ENCODE assay signal across 8 cellular contexts in the genomic region with DNA sequence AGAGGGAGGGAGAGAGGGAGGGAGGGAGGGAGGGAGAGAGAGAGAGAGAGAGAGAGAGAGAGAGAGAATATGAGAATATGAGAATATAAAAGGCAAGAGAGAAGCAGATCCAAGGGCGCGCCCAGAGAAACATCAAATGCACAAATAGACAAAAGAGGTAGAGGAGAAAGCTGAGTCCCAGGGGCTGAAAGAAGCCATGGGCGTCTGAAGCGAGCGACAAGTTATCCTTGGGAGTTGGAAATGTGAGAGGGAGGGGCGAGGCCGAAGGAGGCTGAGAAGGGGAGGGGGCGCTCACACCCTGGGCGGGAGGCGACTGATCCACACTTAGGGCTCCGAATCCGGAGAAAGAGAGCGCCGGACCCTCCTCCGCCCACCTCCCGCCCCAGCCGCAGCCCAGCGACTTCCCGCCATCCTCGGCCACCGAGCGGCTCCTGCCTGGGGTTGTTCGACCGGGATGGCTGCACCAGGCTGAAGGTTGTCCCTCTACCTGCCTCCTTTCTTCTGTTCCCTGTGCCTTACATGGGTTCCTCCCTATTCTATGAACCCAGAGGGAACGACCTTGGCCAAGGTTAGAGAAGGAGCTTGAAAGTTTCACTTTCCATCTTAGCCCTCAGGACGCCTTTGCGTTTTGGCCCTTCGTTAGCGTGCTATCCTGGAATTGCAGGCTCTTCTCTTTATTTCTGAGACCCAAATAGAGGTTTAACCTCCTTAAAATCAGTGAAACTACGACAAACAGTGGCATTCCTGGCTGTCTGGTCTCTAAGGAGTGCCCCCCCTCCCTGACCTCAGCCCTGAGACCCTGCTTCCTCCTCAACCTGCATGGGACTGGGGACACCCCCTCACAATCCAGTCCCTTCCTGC. TPM values are rescaled to one million over a fixed set of nuclear protein-coding genes. Genes with fewer than 3 reads are reported as not detected.
DNase-seq lines count a peak whose midpoint lies in the region; ATAC-seq and TF ChIP-seq lines count a peak whose summit lies in the region.

No MANE protein-coding gene starts in this region.

- peak overlapping the region; percentile 99 for H3K27ac ChIP-seq in Panc1 (ENCODE audit: low read length)
- no peak overlapping the region for H3K27ac ChIP-seq in gastroesophageal sphincter
- peak overlapping the region; percentile 92 for H3K27ac ChIP-seq in smooth muscle cell (ENCODE audit: low read depth)

- CTCF ChIA-PET in Panc1 (lab: Charles Lee): no interaction called here

- peak; percentile 10 for DNase-seq in NCI-H82 (lab: John Stamatoyannopoulos, UW)
- DNase-seq in NCI-H82 treated with DMSO at 0.1 percent for 48 hours (lab: John Stamatoyannopoulos, UW; ENCODE audit: unreplicated experiment): no peak
- DNase-seq in Panc1 (ENCODE audit: low read depth, low spot score): no peak
- no peak for DNase-seq in smooth muscle cell (lab: John Stamatoyannopoulos, UW; ENCODE audit: unreplicated experiment)
- no peak for DNase-seq in NCI-H2107 treated with DMSO at 0.1 percent for 48 hours (lab: John Stamatoyannopoulos, UW; ENCODE audit: unreplicated experiment)
- no peak for DNase-seq in NCI-H446 treated with DMSO at 0.1 percent for 48 hours (lab: John Stamatoyannopoulos, UW)

- in situ Hi-C loops in Panc1 (cut with HindIII; ENCODE audit: low pct_unique_long_range_greater_than_20kb, low sequenced_read_pairs): no loop called here

- H3K9me3 ChIP-seq in Panc1 (ENCODE audit: control insufficient read depth, insufficient read depth, low read depth, low read length) (no peaks in the 10 kb centered on the region), gastroesophageal sphincter (no peaks in the 10 kb centered on the region), smooth muscle cell (replicated peaks; ENCODE audit: low read depth) (no peaks in the 10 kb centered on the region)

- H3K4me2 ChIP-seq in smooth muscle cell: peak overlapping the region; percentile 92

- H3K9ac ChIP-seq in smooth muscle cell (ENCODE audit: low read depth): peak overlapping the region; percentile 80

- no peak for TF ChIP-seq CTCF in Panc1 (IDR thresholded peaks at IDR 0.05)
- TF ChIP-seq CTCF in gastroesophageal sphincter (IDR thresholded peaks at IDR 0.05): no peak
- TF ChIP-seq CTCF in smooth muscle cell (IDR thresholded peaks at IDR 0.05; ENCODE audit: borderline replicate concordance, insufficient read depth, poor library complexity, severe bottlenecking): no peak

- H3F3A ChIP-seq in smooth muscle cell (ENCODE audit: low read depth): peaks cover 27% of the 10 kb centered on the region

- peak overlapping the region; percentile 79 for H2AFZ ChIP-seq in smooth muscle cell (ENCODE audit: low read depth)

- peaks cover 22% of the 10 kb centered on the region for H4K20me1 ChIP-seq in smooth muscle cell (ENCODE audit: low read depth)

- no peaks in the 10 kb centered on the region for H3K27me3 ChIP-seq in Panc1 (ENCODE audit: control insufficient read depth, insufficient read depth, low read length)
- peaks cover 100% of the 10 kb centered on the region for H3K27me3 ChIP-seq in gastroesophageal sphincter
- H3K27me3 ChIP-seq in smooth muscle cell (ENCODE audit: low read depth): no peaks in the 10 kb centered on the region

- 3 to 4% methylated on average over 26 to 27 of the region's 30 CpGs for WGBS in gastroesophageal sphincter (ENCODE audit: low coverage in 1 of 2), 2 donors
- 3% methylated on average over 11 of the region's 30 CpGs for WGBS in smooth muscle cell (ENCODE audit: low lambda C conversion rate)

- H3K36me3 ChIP-seq in Panc1 (ENCODE audit: control insufficient read depth, insufficient read depth, low read length) (peaks cover 9% of the 10 kb centered on the region; the same call in 1 of the 2 replicates), gastroesophageal sphincter (no peaks in the 10 kb centered on the region), smooth muscle cell (ENCODE audit: low read depth) (no peaks in the 10 kb centered on the region)

- no TSS peak for BruUV-seq in Panc1 (replicated peaks; lab: Mats Ljungman, UMichigan)

- ATAC-seq in Panc1: peak; percentile 53
- ATAC-seq in gastroesophageal sphincter: no peak
- ATAC-seq in GM19351 (IDR thresholded peaks at IDR 0.05; ENCODE audit: unreplicated experiment): no peak

- no peak for TF ChIP-seq POLR2A in gastroesophageal sphincter (IDR thresholded peaks at IDR 0.05)

- H3K79me2 ChIP-seq in smooth muscle cell (ENCODE audit: low read depth): peaks cover 89% of the 10 kb centered on the region

- POLR2A ChIA-PET in Panc1 (lab: Charles Lee): interaction anchor here (0.6 to 1.0 kb wide), 3 partner anchors 22 to 213 kb away, joined by 4 to 6 read pairs (median 5); no protein-coding TSS in a partner anchor

- no peak for TF ChIP-seq EP300 in gastroesophageal sphincter (IDR thresholded peaks at IDR 0.05)

- H3K4me3 ChIP-seq in Panc1 (ENCODE audit: low read depth in 2 of 2, low read length in 2 of 2) (peak overlapping the region; percentile 74 to 76), gastroesophageal sphincter (peak overlapping the region; percentile 8 to 46), smooth muscle cell (peak overlapping the region; percentile 55)

- H3K4me1 ChIP-seq in Panc1 (ENCODE audit: control insufficient read depth, insufficient read depth, low read length) (peaks cover 25% of the 10 kb centered on the region), gastroesophageal sphincter (peaks cover 0 to 24% (median 12%) of the 10 kb centered on the region in 3 donors), smooth muscle cell (ENCODE audit: low read depth) (peaks cover 7% of the 10 kb centered on the region)

- intact Hi-C loops in Panc1 (cut with micrococcal nuclease; ENCODE audit: unreplicated experiment): no loop called here

RNA-seq across cellular contexts. Expression of gene HOXB9, which starts 21.2 kb away (rescaled TPM):
- 65.9 TPM for total RNA-seq in Panc1 (2021; ENCODE audit: unreplicated experiment)
- polyA plus RNA-seq in Panc1 (2012; ENCODE audit: insufficient read length): 83.0 TPM
- total RNA-seq in gastroesophageal sphincter: not detected
- 24.3 and 25.8 TPM in 2 replicates for total RNA-seq in smooth muscle cell
- polyA plus RNA-seq in smooth muscle cell: 6.9 and 13.8 TPM in 2 replicates

RNA-seq across cellular contexts. Expression of gene HOXB8, which starts 32.2 kb away (rescaled TPM):
- 45.9 TPM for total RNA-seq in Panc1 (2021; ENCODE audit: unreplicated experiment)
- 47.8 TPM for polyA plus RNA-seq in Panc1 (2012; ENCODE audit: insufficient read length)
- total RNA-seq in gastroesophageal sphincter: 1 to 10 TPM in 1 of 4 donors, under 1 TPM in 1, not detected in 2; 0.27 to 3.9 TPM
- 2.0 and 3.8 TPM in 2 replicates for total RNA-seq in smooth muscle cell
- 0.15 and 0.94 TPM in 2 replicates for polyA plus RNA-seq in smooth muscle cell

RNA-seq across cellular contexts. Expression of gene HOXB7, which starts 36.5 kb away (rescaled TPM):
- total RNA-seq in Panc1 (2021; ENCODE audit: unreplicated experiment) (44.0 TPM), gastroesophageal sphincter (1 to 10 TPM in 3 of 4 donors, under 1 TPM in 1; 0.78 to 8.9 (median 3.0) TPM), smooth muscle cell (13.7 and 16.1 TPM in 2 replicates)
- 36.5 TPM for polyA plus RNA-seq in Panc1 (2012; ENCODE audit: insufficient read length)
- polyA plus RNA-seq in smooth muscle cell: 29.7 and 33.4 TPM in 2 replicates

RNA-seq across cellular contexts. Expression of gene HOXB6, which starts 42.5 kb away (rescaled TPM):
- total RNA-seq in Panc1 (2021; ENCODE audit: unreplicated experiment) (196 TPM), gastroesophageal sphincter (10 to 100 TPM in 1 of 4 donors, 1 to 10 TPM in 3; 4.9 to 40.1 (median 5.1) TPM), smooth muscle cell (6.3 and 7.2 TPM in 2 replicates)
- polyA plus RNA-seq in Panc1 (2012; ENCODE audit: insufficient read length): 167 TPM
- polyA plus RNA-seq in smooth muscle cell: 9.3 and 10.3 TPM in 2 replicates

RNA-seq across cellular contexts. Expression of gene HOXB5, which starts 53.8 kb away (rescaled TPM):
- total RNA-seq in Panc1 (2021; ENCODE audit: unreplicated experiment) (67.2 TPM), gastroesophageal sphincter (1 to 10 TPM in 3 of 4 donors, under 1 TPM in 1; 0.27 to 2.7 (median 1.4) TPM), smooth muscle cell (0.49 and 0.94 TPM in 2 replicates)
- 64.4 TPM for polyA plus RNA-seq in Panc1 (2012; ENCODE audit: insufficient read length)
- 1.4 and 1.8 TPM in 2 replicates for polyA plus RNA-seq in smooth muscle cell

Comparison
In these comparisons a context has a peak if more than half of its experiments do, and no peak if none do; other contexts are left out.
1. H3K27ac ChIP-seq: peak in Panc1 (single experiment) and smooth muscle cell (single experiment); none in gastroesophageal sphincter (0 of 4).
2. RNA of gene HOXB9, which starts 21.2 kb away (total RNA-seq): 65.9 TPM in Panc1 (single experiment) and 24.3 to 25.8 TPM in smooth muscle cell; not detected in gastroesophageal sphincter; every median in the first group is over 10 times any median in the second.
3. Peak in every context shown above with its lines, with median percentiles within 50 percentile points of each other: H3K4me3 ChIP-seq.